8 cellular contexts compared by ENCODE assay signal in genomic region chr21:32611471-32611997, GRCh38. TPM values are rescaled to one million over a fixed set of nuclear protein-coding genes. Genes with fewer than 3 reads are reported as not detected.
DNase-seq lines count a peak whose midpoint lies in the region; ATAC-seq and TF ChIP-seq lines count a peak whose summit lies in the region.

No MANE protein-coding gene starts in this region.

- CTCF ChIA-PET in mammary epithelial cell (lab: Charles Lee; ENCODE audit: low non-redundant PET): no interaction called here

- H3K4me1 Mint-ChIP-seq in T-helper 17 cell: peaks cover 16% of the 10 kb centered on the region

- peak overlapping the region; percentile 84 to 99 (median 99) for H3K4me3 ChIP-seq in mammary epithelial cell (replicated peaks in 1 of 3; ENCODE audit: insufficient read depth in 1 of 3, low read depth in 2 of 3, low read length in 3 of 3)

- H3K79me2 ChIP-seq in mammary epithelial cell (ENCODE audit: insufficient read depth, low read length): peaks cover 28% of the 10 kb centered on the region

- ATAC-seq in HG03520 (IDR thresholded peaks at IDR 0.05; ENCODE audit: unreplicated experiment) (peak; percentile 3), T-helper 17 cell (no peak), left colon (peak; percentile 59)

- TF ChIP-seq CTCF in GM13977 (IDR thresholded peaks at IDR 0.05; ENCODE audit: extremely low read depth, insufficient read depth, missing control alignments) (no peak), mammary epithelial cell (conservative IDR thresholded peaks at IDR 0.05 in 1 of 2, IDR thresholded peaks at IDR 0.05 in 1 of 2; ENCODE audit: extremely low read depth in 1 of 2, insufficient read depth in 1 of 2, low read depth in 1 of 2, low read length in 2 of 2) (no peak)

- H3K27me3 Mint-ChIP-seq in T-helper 17 cell: peaks cover 6% of the 10 kb centered on the region

- peaks cover 4% of the 10 kb centered on the region for H3K36me3 Mint-ChIP-seq in T-helper 17 cell (ENCODE audit: low read depth)

- under 1% methylated on average over 19 of the region's 28 CpGs for WGBS in mammary epithelial cell (ENCODE audit: low coverage, missing lambda C conversion rate)

- peak overlapping the region; percentile 97 for H3K4me3 Mint-ChIP-seq in T-helper 17 cell

- H3K9me3 ChIP-seq in T-helper 17 cell (ENCODE audit: control insufficient read depth, low read length, poor library complexity, severe bottlenecking) (no peaks in the 10 kb centered on the region), mammary epithelial cell (replicated peaks; ENCODE audit: insufficient read depth, low read length) (no peaks in the 10 kb centered on the region)

- intact Hi-C loops in mammary epithelial cell (cut with micrococcal nuclease): no loop called here
- intact Hi-C loops in left colon (cut with DNase I, micrococcal nuclease): no loop called here

- DNase-seq in GM13977 (ENCODE audit: low spot score) (peak; percentile 61), T-helper 17 cell (peak in 2 of 3 donors; percentile 17), mammary epithelial cell (peak; percentile 30), left colon (peak in 1 of 2 donors; percentile 60), HuH-7.5 (ENCODE audit: low spot score) (no peak), GOT3 (lab: John Stamatoyannopoulos, UW) (no peak)
- peak; percentile 13 for DNase-seq in stimulated activated CD8-positive, alpha-beta memory T cell treated with anti-CD3 and anti-CD28 coated beads, Interleukin-12 subunit alpha, Interleukin-12 subunit beta, amount 100 ng/mL, for 4 hours (ENCODE audit: low read depth)

- dilution Hi-C loops in mammary epithelial cell (cut with HindIII; ENCODE audit: low sequenced_read_pairs): no loop called here

- no peaks in the 10 kb centered on the region for H3K27me3 ChIP-seq in mammary epithelial cell (ENCODE audit: insufficient read depth, low read length)

- no peaks in the 10 kb centered on the region for H4K20me1 ChIP-seq in mammary epithelial cell (ENCODE audit: insufficient read depth, low read length)

- H3K27ac Mint-ChIP-seq in T-helper 17 cell: peak overlapping the region; percentile 98

- peak overlapping the region; percentile 95 for H3K4me2 ChIP-seq in mammary epithelial cell (ENCODE audit: insufficient read depth, low read depth, low read length)

- peaks cover 3% of the 10 kb centered on the region for H3K36me3 ChIP-seq in mammary epithelial cell (ENCODE audit: insufficient read depth, low read length)

- H3K9ac ChIP-seq in mammary epithelial cell (ENCODE audit: insufficient read depth, low read length): peak overlapping the region; percentile 96

- peak overlapping the region; percentile 97 for H2AFZ ChIP-seq in mammary epithelial cell (ENCODE audit: low read depth, low read length)

- H3K27ac ChIP-seq in mammary epithelial cell (ENCODE audit: insufficient read depth, low read depth, low read length): peak overlapping the region; percentile 98

- in situ Hi-C loops in GM13977 (cut with MboI; ENCODE audit: low pct_unique_long_range_greater_than_20kb, low sequenced_read_pairs, unreplicated experiment): no loop called here
- in situ Hi-C loops in mammary epithelial cell (cut with MboI; ENCODE audit: low sequenced_read_pairs in 2 of 2): no loop called here

- no TSS peak for BruUV-seq in mammary epithelial cell (replicated peaks; lab: Mats Ljungman, UMichigan)

- H3K4me1 ChIP-seq in mammary epithelial cell (ENCODE audit: insufficient read depth, low read length): peaks cover 2% of the 10 kb centered on the region

RNA-seq across cellular contexts. Expression of gene CFAP298, which starts 0.6 kb away (rescaled TPM):
- total RNA-seq in T-helper 17 cell: 10 to 100 TPM; 20.3 to 22.5 TPM
- 10 to 100 TPM; 15.3 to 48.9 TPM for total RNA-seq in mammary epithelial cell
- polyA plus RNA-seq in mammary epithelial cell: 29.9 TPM
- 6.3 TPM for polyA minus RNA-seq in mammary epithelial cell
- 10 to 100 TPM; 28.7 to 32.7 TPM for total RNA-seq in left colon

RNA-seq across cellular contexts. Expression of gene TCP10L, which starts 26.2 kb away (rescaled TPM):
- total RNA-seq in T-helper 17 cell (under 1 TPM in 1 of 2 donors, not detected in 1; 0.57 TPM), mammary epithelial cell (under 1 TPM in 1 of 2 donors, not detected in 1; under 0.01 TPM), left colon (not detected)
- 0.11 TPM for polyA plus RNA-seq in mammary epithelial cell
- not detected for polyA minus RNA-seq in mammary epithelial cell

Comparison
In these comparisons a context has a peak if more than half of its experiments do, and no peak if none do; other contexts are left out.
1. DNase-seq: peak in GM13977 (single experiment), T-helper 17 cell (2 of 3), mammary epithelial cell (single experiment) and stimulated activated CD8-positive, alpha-beta memory T cell treated with anti-CD3 and anti-CD28 coated beads, Interleukin-12 subunit alpha, Interleukin-12 subunit beta, amount 100 ng/mL, for 4 hours (single experiment); none in HuH-7.5 (single experiment) and GOT3 (single experiment).